ENCODE assay signal across 1 cellular context in the genomic region with DNA sequence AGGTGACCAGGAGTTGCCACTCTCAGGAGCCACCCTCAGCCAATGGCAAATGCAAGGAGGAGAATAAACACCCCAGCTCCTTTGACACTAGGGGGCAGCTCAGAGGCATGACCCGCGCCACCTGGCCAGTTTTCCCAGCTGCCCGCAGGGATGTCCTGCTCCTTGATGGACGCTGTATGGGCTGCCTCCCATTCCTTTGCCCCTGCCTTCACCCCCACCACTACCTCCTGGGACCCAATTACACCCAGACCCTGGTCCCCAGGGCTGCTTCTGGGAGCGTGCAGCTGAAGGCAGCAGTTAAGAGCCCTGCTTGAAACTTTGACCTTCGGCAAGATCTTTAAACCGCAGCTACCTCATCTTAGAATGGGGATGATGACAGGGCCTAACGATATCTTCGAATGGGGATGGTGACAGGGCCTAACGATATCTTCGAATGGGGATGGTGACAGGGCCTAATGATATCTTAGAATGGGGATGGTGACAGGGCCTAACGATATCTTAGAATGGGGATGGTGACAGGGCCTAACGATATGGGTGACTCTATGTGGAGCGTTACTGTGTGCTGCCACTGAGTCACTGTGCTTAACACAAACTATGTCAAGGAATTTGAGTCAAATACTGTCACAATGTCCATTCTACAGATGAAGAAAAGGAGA.
TF ChIP-seq lines count a peak whose summit lies in the region.

No MANE protein-coding gene starts in this region.

TF ChIP-seq in GM12878, 131 proteins besides CTCF, POLR2A, EP300 and RAD21 (continued from another document):
- TF ChIP-seq EZH2 (IDR thresholded peaks at IDR 0.05; ENCODE audit: borderline replicate concordance, control insufficient read depth, low read depth, low read length), result no peak
- TF ChIP-seq SREBF1 (IDR thresholded peaks at IDR 0.05; ENCODE audit: low read length), result no peak
- no peak for TF ChIP-seq CBX5 (IDR thresholded peaks at IDR 0.05; ENCODE audit: low read depth)
- TF ChIP-seq NR2C1 (IDR thresholded peaks at IDR 0.05), result no peak
- TF ChIP-seq HCFC1 (IDR thresholded peaks at IDR 0.05; ENCODE audit: low read length), result no peak
- TF ChIP-seq PBX3 (IDR thresholded peaks at IDR 0.05; ENCODE audit: insufficient replicate concordance, low read depth, low read length), result no peak
- no peak for TF ChIP-seq STAT1 (conservative IDR thresholded peaks at IDR 0.05)
- no peak for TF ChIP-seq ZBTB33 (IDR thresholded peaks at IDR 0.05)
- TF ChIP-seq, protein P1, sequence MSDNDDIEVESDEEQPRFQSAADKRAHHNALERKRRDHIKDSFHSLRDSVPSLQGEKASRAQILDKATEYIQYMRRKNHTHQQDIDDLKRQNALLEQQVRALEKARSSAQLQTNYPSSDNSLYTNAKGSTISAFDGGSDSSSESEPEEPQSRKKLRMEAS (IDR thresholded peaks at IDR 0.05; ENCODE audit: low read depth, low read length), result no peak
